ENCODE assay signal across 26 cellular contexts in genomic region chr19:17300992-17301585, GRCh38. TPM values are rescaled to one million over a fixed set of nuclear protein-coding genes. Genes with fewer than 3 reads are reported as not detected.
DNase-seq lines count a peak whose midpoint lies in the region; ATAC-seq and TF ChIP-seq lines count a peak whose summit lies in the region.
"Had no signal": no experiment of that assay in that cellular context is flagged by ENCODE, and none has a peak within 500 bp of the region (broad histone marks: within the 10 kb centered on the region; RNA-seq: fewer than 3 reads in every experiment).

No MANE protein-coding gene starts in this region.

- peaks cover 14 to 19% of the 10 kb centered on the region in 2 donors for H3K4me1 Mint-ChIP-seq in effector memory CD8-positive, alpha-beta T cell (ENCODE audit: low read depth in 2 of 2)
- peaks cover 15 to 20% of the 10 kb centered on the region in 2 donors for H3K4me1 Mint-ChIP-seq in natural killer cell treated with Interleukin-12 subunit alpha and Interleukin-12 subunit beta and Interleukin-15 and Interleukin-18, amount 100 ng/mL, for 72 hours (ENCODE audit: low read depth in 2 of 2)
- H3K4me1 Mint-ChIP-seq in T-cell: peaks cover 23 to 31% (median 23%) of the 10 kb centered on the region in 3 donors

- no peak overlapping the region for H3K27ac Mint-ChIP-seq in effector memory CD8-positive, alpha-beta T cell
- no peak overlapping the region for H3K27ac Mint-ChIP-seq in natural killer cell treated with Interleukin-12 subunit alpha and Interleukin-12 subunit beta and Interleukin-15 and Interleukin-18, amount 100 ng/mL, for 72 hours
- H3K27ac Mint-ChIP-seq in T-cell: no peak overlapping the region
- H3K27ac Mint-ChIP-seq: CD8-positive, alpha-beta T cell had no signal

- no peak for DNase-seq in RWPE1 (ENCODE audit: low spot score)
- DNase-seq in effector memory CD8-positive, alpha-beta T cell: no peak
- no peak for DNase-seq in natural killer cell treated with Interleukin-12 subunit alpha and Interleukin-12 subunit beta and Interleukin-15 and Interleukin-18, amount 100 ng/mL, for 72 hours (ENCODE audit: low spot score)
- DNase-seq in NCI-H1694 treated with DMSO at 0.1 percent for 48 hours (lab: John Stamatoyannopoulos, UW): no peak
- no peak for DNase-seq in RPMI8226
- no peak for DNase-seq in T-cell
- DNase-seq: C1 segment of cervical spinal cord; CD8-positive, alpha-beta T cell; DMS 273 treated with DMSO at 0.1 percent for 48 hours; DMS79; EL; GDM1; H7; Kasumi-1; MV-4-11; NCI-H1105; NCI-H1436 treated with DMSO at 0.1 percent for 48 hours; NCI-H2029; NCI-H446; NCI-H526; NCI-H82; NK-92 treated with Interleukin-12 subunit alpha and Interleukin-12 subunit beta, amount 100 ng/mL, for 24 hours; PC-9; SHP77 had no signal

- POLR2A ChIA-PET in RWPE1 (lab: Yijun Ruan, JAX; ENCODE audit: low non-redundant PET): interaction anchor here (0.6 kb wide), 1 partner anchor 94 kb away, joined by 5 read pairs; no protein-coding TSS in a partner anchor
- POLR2A ChIA-PET in T-cell (lab: Charles Lee): no interaction called here

- TF ChIP-seq CTCF in RWPE1 (conservative IDR thresholded peaks at IDR 0.05; ENCODE audit: low read depth): no peak

- H3K27me3 Mint-ChIP-seq in effector memory CD8-positive, alpha-beta T cell: no peaks in the 10 kb centered on the region
- no peaks in the 10 kb centered on the region for H3K27me3 Mint-ChIP-seq in natural killer cell treated with Interleukin-12 subunit alpha and Interleukin-12 subunit beta and Interleukin-15 and Interleukin-18, amount 100 ng/mL, for 72 hours
- H3K27me3 Mint-ChIP-seq in T-cell: no peaks in the 10 kb centered on the region

- CTCF ChIA-PET in RWPE1 (lab: Yijun Ruan, JAX): no interaction called here
- CTCF ChIA-PET in T-cell (lab: Charles Lee): no interaction called here

- H3K36me3 Mint-ChIP-seq in effector memory CD8-positive, alpha-beta T cell (ENCODE audit: insufficient read depth): peaks cover 15% of the 10 kb centered on the region
- no peaks in the 10 kb centered on the region for H3K36me3 Mint-ChIP-seq in natural killer cell treated with Interleukin-12 subunit alpha and Interleukin-12 subunit beta and Interleukin-15 and Interleukin-18, amount 100 ng/mL, for 72 hours
- peaks cover 7% of the 10 kb centered on the region for H3K36me3 Mint-ChIP-seq in T-cell

- H3K4me3 Mint-ChIP-seq in effector memory CD8-positive, alpha-beta T cell: peak overlapping the region; percentile 3 to 45
- H3K4me3 Mint-ChIP-seq in natural killer cell treated with Interleukin-12 subunit alpha and Interleukin-12 subunit beta and Interleukin-15 and Interleukin-18, amount 100 ng/mL, for 72 hours: peak overlapping the region; percentile 62
- no peak overlapping the region for H3K4me3 Mint-ChIP-seq in T-cell
- H3K4me3 Mint-ChIP-seq: CD8-positive, alpha-beta T cell had no signal

- peak overlapping the region; percentile 98 for H3K27ac ChIP-seq in RWPE1
- H3K27ac ChIP-seq: PC-9 had no signal

- ATAC-seq in effector memory CD8-positive, alpha-beta T cell (replicated peaks): no peak
- no peak for ATAC-seq in natural killer cell treated with Interleukin-12 subunit alpha and Interleukin-12 subunit beta and Interleukin-15 and Interleukin-18, amount 100 ng/mL, for 72 hours
- ATAC-seq in T-cell (replicated peaks in 1 of 4): no peak
- ATAC-seq in GM21526 (IDR thresholded peaks at IDR 0.05; ENCODE audit: low FRiP score, unreplicated experiment): no peak
- ATAC-seq: CD8-positive, alpha-beta T cell; GM12878 had no signal

- H3K9me3 Mint-ChIP-seq in effector memory CD8-positive, alpha-beta T cell: no peaks in the 10 kb centered on the region
- H3K9me3 Mint-ChIP-seq in natural killer cell treated with Interleukin-12 subunit alpha and Interleukin-12 subunit beta and Interleukin-15 and Interleukin-18, amount 100 ng/mL, for 72 hours: no peaks in the 10 kb centered on the region
- no peaks in the 10 kb centered on the region for H3K9me3 Mint-ChIP-seq in T-cell
- H3K9me3 Mint-ChIP-seq: CD8-positive, alpha-beta T cell had no signal

RNA-seq across cellular contexts. Expression of gene ABHD8, which starts 2.1 kb away (rescaled TPM):
- total RNA-seq in natural killer cell treated with Interleukin-12 subunit alpha and Interleukin-12 subunit beta and Interleukin-15 and Interleukin-18, amount 100 ng/mL, for 72 hours: 1 to 10 TPM; 6.5 to 6.8 TPM
- total RNA-seq in T-cell: 10 to 100 TPM in 3 of 5 donors, 1 to 10 TPM in 2; 5.3 to 12.4 (median 11.3) TPM

RNA-seq across cellular contexts. Expression of gene MRPL34, which starts 4.6 kb away (rescaled TPM):
- total RNA-seq in natural killer cell treated with Interleukin-12 subunit alpha and Interleukin-12 subunit beta and Interleukin-15 and Interleukin-18, amount 100 ng/mL, for 72 hours: 100 to 1,000 TPM in 1 of 2 donors, 10 to 100 TPM in 1; 61.4 to 106 TPM
- total RNA-seq in T-cell: 10 to 100 TPM; 37.6 to 87.0 (median 69.3) TPM

RNA-seq across cellular contexts. Expression of gene DDA1, which starts 8.3 kb away (rescaled TPM):
- 10 to 100 TPM; 57.7 to 68.3 TPM for total RNA-seq in natural killer cell treated with Interleukin-12 subunit alpha and Interleukin-12 subunit beta and Interleukin-15 and Interleukin-18, amount 100 ng/mL, for 72 hours
- 10 to 100 TPM; 37.3 to 51.7 (median 42.0) TPM for total RNA-seq in T-cell

RNA-seq across cellular contexts. Expression of gene ANKLE1, which starts 19.4 kb away (rescaled TPM):
- 10 to 100 TPM in 1 of 2 donors, 1 to 10 TPM in 1; 2.0 to 34.6 TPM for total RNA-seq in natural killer cell treated with Interleukin-12 subunit alpha and Interleukin-12 subunit beta and Interleukin-15 and Interleukin-18, amount 100 ng/mL, for 72 hours
- 1 to 10 TPM in 4 of 5 donors, under 1 TPM in 1; 0.93 to 6.5 (median 2.9) TPM for total RNA-seq in T-cell

RNA-seq across cellular contexts. Expression of gene ANO8, which starts 33.6 kb away (rescaled TPM):
- total RNA-seq in natural killer cell treated with Interleukin-12 subunit alpha and Interleukin-12 subunit beta and Interleukin-15 and Interleukin-18, amount 100 ng/mL, for 72 hours: 1 to 10 TPM; 5.5 to 7.0 TPM
- 10 to 100 TPM; 18.3 to 27.4 (median 24.9) TPM for total RNA-seq in T-cell

Comparison
In these comparisons a context has a peak if more than half of its experiments do, and no peak if none do; other contexts are left out.
1. H3K4me3 Mint-ChIP-seq: peak in effector memory CD8-positive, alpha-beta T cell (2 of 2) and natural killer cell treated with Interleukin-12 subunit alpha and Interleukin-12 subunit beta and Interleukin-15 and Interleukin-18, amount 100 ng/mL, for 72 hours (single experiment); none in T-cell (0 of 3).